In genomic region chr11:6390718-6391547, GRCh38 we compare ENCODE assay signal across 8 cellular contexts. TPM values are rescaled to one million over a fixed set of nuclear protein-coding genes. Genes with fewer than 3 reads are reported as not detected.
DNase-seq lines count a peak whose midpoint lies in the region; ATAC-seq, FAIRE-seq and TF ChIP-seq lines count a peak whose summit lies in the region.

No MANE protein-coding gene starts in this region.

- no peaks in the 10 kb centered on the region; the same call in 1 of the 2 replicates for H3F3A ChIP-seq in DOHH2 (ENCODE audit: control insufficient read depth, insufficient read depth)
- no peaks in the 10 kb centered on the region for H3F3A ChIP-seq in PC-3 (ENCODE audit: low read length, unreplicated experiment)

- peak overlapping the region; percentile 88 for H3K4me3 ChIP-seq in DOHH2 (ENCODE audit: low read length)
- H3K4me3 ChIP-seq in PC-3 (ENCODE audit: low read length) = peak overlapping the region; percentile 72
- H3K4me3 ChIP-seq in pancreas = peak overlapping the region; percentile 60 to 83 (median 82)

- H3K9me3 ChIP-seq in DOHH2 (ENCODE audit: control insufficient read depth, insufficient read depth, low read length) (no peaks in the 10 kb centered on the region), PC-3 (ENCODE audit: low read length) (no peaks in the 10 kb centered on the region), pancreas (no peaks in the 10 kb centered on the region)

- TF ChIP-seq CTCF in DOHH2 (IDR thresholded peaks at IDR 0.05; ENCODE audit: low read depth, low read length, poor library complexity, severe bottlenecking) (no peak), PC-3 (conservative IDR thresholded peaks at IDR 0.05; ENCODE audit: low read depth, low read length) (no peak), pancreas (IDR thresholded peaks at IDR 0.05) (no peak)

- CTCF ChIA-PET in PC-3 (lab: Charles Lee) = interaction anchor here (0.8 to 1.3 kb wide), 2 partner anchors 12 to 28 kb away, joined by 3 to 10 read pairs; no protein-coding TSS in a partner anchor

- intact Hi-C loops in PC-3 (cut with micrococcal nuclease) = loop anchor here (2.0 kb wide), 2 partner anchors 28 to 84 kb away; partner anchors contain the start of gene APBB1
- intact Hi-C loops in pancreas (cut with DNase I) = no loop called here

- BruUV-seq in PC-3 (replicated peaks; lab: Mats Ljungman, UMichigan) = TSS peak; percentile 62

- no peaks in the 10 kb centered on the region for H3K9me2 ChIP-seq in DOHH2 (replicated peaks; ENCODE audit: control insufficient read depth, low read length)
- no peaks in the 10 kb centered on the region for H3K9me2 ChIP-seq in PC-3 (replicated peaks; ENCODE audit: low read length)

- H3K4me1 ChIP-seq in DOHH2 (ENCODE audit: control insufficient read depth, low read length) (peaks cover 20% of the 10 kb centered on the region), PC-3 (ENCODE audit: insufficient read depth, low read length) (peaks cover 12% of the 10 kb centered on the region), pancreas (peaks cover 0 to 29% (median 9%) of the 10 kb centered on the region in 3 donors)

- 34 to 37% methylated on average over 20 of the region's 20 CpGs for WGBS in pancreas, 2 donors

- POLR2A ChIA-PET in PC-3 (lab: Charles Lee; ENCODE audit: unreplicated experiment) = interaction anchor here (0.6 kb wide), 1 partner anchor 28 kb away, joined by 3 read pairs; the partner anchor contains the start of gene APBB1

- H3K79me2 ChIP-seq in DOHH2 (ENCODE audit: control insufficient read depth, low read length) (no peaks in the 10 kb centered on the region), PC-3 (ENCODE audit: low read length) (no peaks in the 10 kb centered on the region)

- H3K36me3 ChIP-seq in DOHH2 (ENCODE audit: control insufficient read depth, low read length) (no peaks in the 10 kb centered on the region), PC-3 (ENCODE audit: low read depth, low read length) (no peaks in the 10 kb centered on the region), pancreas (no peaks in the 10 kb centered on the region)

- H3K4me2 ChIP-seq in DOHH2 (ENCODE audit: low read length) (peak overlapping the region; percentile 91), PC-3 (ENCODE audit: low read length) (peak overlapping the region; percentile 88)

- H3K9ac ChIP-seq in PC-3 (ENCODE audit: low read length) = peak overlapping the region; percentile 67

- ATAC-seq in PC-3 = no peak
- no peak for ATAC-seq in pancreas

- FAIRE-seq in pancreas (lab: Jason Lieb, UNC) = no peak

- H2AFZ ChIP-seq in PC-3 (ENCODE audit: low read length) = peak overlapping the region; percentile 84

- DNase-seq in PC-3 (no peak), epithelial cell of prostate (ENCODE audit: low read depth, low spot score) (no peak), pancreas (peak in 2 of 6 donors; percentile 24 to 39), NCI-H1105 treated with DMSO at 0.1 percent for 48 hours (lab: John Stamatoyannopoulos, UW) (no peak), dermis blood vessel endothelial cell (no peak), DMS114 treated with DMSO at 0.1 percent for 48 hours (lab: John Stamatoyannopoulos, UW; ENCODE audit: unreplicated experiment) (no peak), NAMALWA (ENCODE audit: low spot score) (no peak)

- H3K27me3 ChIP-seq in DOHH2 (ENCODE audit: control insufficient read depth, low read length) (no peaks in the 10 kb centered on the region), PC-3 (ENCODE audit: low read length) (no peaks in the 10 kb centered on the region), pancreas (no peaks in the 10 kb centered on the region)

- H4K20me1 ChIP-seq in DOHH2 (ENCODE audit: control insufficient read depth, insufficient read depth, low read depth, low read length) (no peaks in the 10 kb centered on the region), PC-3 (ENCODE audit: low read length) (no peaks in the 10 kb centered on the region)

- H3K27ac ChIP-seq in DOHH2 (ENCODE audit: low read depth, low read length) (no peak overlapping the region), PC-3 (ENCODE audit: low read length) (no peak overlapping the region), epithelial cell of prostate (peak overlapping the region; percentile 90), pancreas (peak overlapping the region; percentile 82 to 94 (median 92))

RNA-seq across cellular contexts. Expression of gene SMPD1, which starts 0.7 kb away (rescaled TPM):
- total RNA-seq in PC-3 (2014; rRNA removed) (12.1 and 12.9 TPM in 2 replicates), pancreas (10 to 100 TPM; 19.4 to 32.3 (median 28.4) TPM), dermis blood vessel endothelial cell (25.2 and 27.6 TPM in 2 replicates)
- polyA plus RNA-seq in pancreas = 10 to 100 TPM; 30.6 to 62.0 TPM

RNA-seq across cellular contexts. Expression of gene APBB1, which starts 28.0 kb away (rescaled TPM):
- 17.5 and 24.7 TPM in 2 replicates for total RNA-seq in PC-3 (2014; rRNA removed)
- 10 to 100 TPM; 11.4 to 23.0 (median 13.9) TPM for total RNA-seq in pancreas
- polyA plus RNA-seq in pancreas = 10 to 100 TPM; 22.7 to 69.3 TPM
- total RNA-seq in dermis blood vessel endothelial cell = 43.9 and 52.9 TPM in 2 replicates

RNA-seq across cellular contexts. Expression of gene HPX, which starts 49.9 kb away (rescaled TPM):
- total RNA-seq in PC-3 (2014; rRNA removed) (1.6 TPM in 1 of 2 replicates, not detected in the other), pancreas (1 to 10 TPM in 5 of 6 donors, under 1 TPM in 1; 0.91 to 4.1 (median 1.8) TPM), dermis blood vessel endothelial cell (0.19 and 0.51 TPM in 2 replicates)
- polyA plus RNA-seq in pancreas = 1 to 10 TPM; 4.2 to 5.2 TPM

Comparison
In these comparisons a context has a peak if more than half of its experiments do, and no peak if none do; other contexts are left out.
1. H3K27ac ChIP-seq: peak in epithelial cell of prostate (single experiment) and pancreas (4 of 4); none in DOHH2 (single experiment) and PC-3 (single experiment).
2. Peak in every context shown above with its lines, with median percentiles within 50 percentile points of each other: H3K4me3 ChIP-seq.